ENCODE assay signal across 23 cellular contexts in the genomic region with DNA sequence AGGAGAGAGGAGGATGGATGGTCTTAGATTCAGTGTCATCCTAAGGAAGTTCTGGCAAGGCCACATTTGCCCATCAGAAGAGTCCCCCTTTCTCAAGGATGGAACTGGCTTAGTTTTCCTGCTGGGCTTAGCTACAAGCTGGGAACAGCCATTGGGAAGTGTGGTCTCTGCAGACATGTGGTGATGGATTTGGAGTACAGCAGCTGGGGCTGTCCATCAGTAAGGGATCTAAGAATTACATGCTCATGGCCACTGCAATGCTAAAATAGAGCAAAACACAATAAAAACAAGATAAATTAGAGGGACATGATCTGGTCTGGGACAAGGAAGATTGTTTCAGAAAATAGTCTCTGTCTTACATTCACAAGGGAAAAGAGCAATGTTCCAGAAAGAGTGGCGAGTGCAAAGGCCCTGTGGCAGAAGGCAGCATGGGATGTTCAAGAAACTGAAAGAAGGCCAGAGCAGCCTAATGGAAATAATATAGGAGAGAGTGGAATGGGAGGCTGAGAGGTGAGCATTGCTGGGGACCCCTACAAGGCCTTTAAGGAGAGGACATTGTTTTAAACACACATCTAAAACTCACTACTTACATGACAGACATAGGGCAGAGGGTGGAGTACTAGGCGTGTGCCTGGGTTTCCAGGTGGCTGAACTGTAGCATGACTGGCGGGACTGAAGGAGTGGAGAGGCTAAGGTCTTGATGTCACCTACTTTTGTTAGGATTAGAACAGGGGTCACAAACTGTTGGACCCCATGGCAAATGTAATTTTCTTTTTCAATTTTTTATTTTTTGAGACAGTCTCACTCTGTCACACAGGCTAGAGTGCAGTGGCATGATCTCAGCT. TPM values are rescaled to one million over a fixed set of nuclear protein-coding genes. Genes with fewer than 3 reads are reported as not detected.
A peak's percentile ranks its signal among the peaks of the same experiment; 100 is the strongest.
DNase-seq lines count a peak whose midpoint lies in the region; ATAC-seq, FAIRE-seq and TF ChIP-seq lines count a peak whose summit lies in the region.
"Had no signal": no experiment of that assay in that cellular context is flagged by ENCODE, and none has a peak within 500 bp of the region (broad histone marks: within the 10 kb centered on the region; RNA-seq: fewer than 3 reads in every experiment).

No MANE protein-coding gene starts in this region.

- H3K36me3 ChIP-seq in hepatocyte (replicated peaks; ENCODE audit: insufficient read depth, low read depth), result no peaks in the 10 kb centered on the region
- no peaks in the 10 kb centered on the region for H3K36me3 ChIP-seq in esophagus squamous epithelium

- peaks cover 31% of the 10 kb centered on the region for H3K4me1 ChIP-seq in hepatocyte (ENCODE audit: insufficient read depth)
- H3K4me1 ChIP-seq in esophagus squamous epithelium, result no peaks in the 10 kb centered on the region

- H3K79me2 ChIP-seq in hepatocyte, result no peaks in the 10 kb centered on the region

- TF ChIP-seq POLR2A in esophagus squamous epithelium (IDR thresholded peaks at IDR 0.05), result no peak

- H3K27me3 ChIP-seq in hepatocyte (no peaks in the 10 kb centered on the region), esophagus squamous epithelium (peaks cover 0 to 10% (median 0%) of the 10 kb centered on the region in 4 donors)

- H3K4me3 ChIP-seq in hepatocyte, result no peak overlapping the region
- no peak overlapping the region for H3K4me3 ChIP-seq in esophagus squamous epithelium

- peak; percentile 58 for DNase-seq in NCI-H510A treated with DMSO at 0.1 percent for 48 hours (lab: John Stamatoyannopoulos, UW)
- DNase-seq in NCI-H510A (lab: John Stamatoyannopoulos, UW), result no peak
- no peak for DNase-seq in hepatocyte (ENCODE audit: low spot score)
- DNase-seq in NAMALWA (ENCODE audit: low spot score), result no peak
- no peak for DNase-seq in esophagus squamous epithelium (lab: John Stamatoyannopoulos, UW)
- no peak for DNase-seq in RCC 7860 (ENCODE audit: low spot score)
- DNase-seq: DMS 273 treated with DMSO at 0.1 percent for 48 hours, GDM1, Karpas-422, MV-4-11, NCI-H1694, NCI-H2081, NCI-H2171 treated with DMSO at 0.1 percent for 48 hours, NCI-H526 treated with DMSO at 0.1 percent for 48 hours, OCI-M1 had no signal

- intact Hi-C loops in esophagus squamous epithelium (cut with DNase I), result no loop called here

- ATAC-seq in GM21360 (IDR thresholded peaks at IDR 0.05; ENCODE audit: unreplicated experiment), result no peak
- ATAC-seq: Right ventricle myocardium inferior had no signal

- no peak for FAIRE-seq in RCC 7860 (lab: Jason Lieb, UNC)
- FAIRE-seq: H54 had no signal

- peak overlapping the region; percentile 0 to 19 (median 18) for H3K27ac Mint-ChIP-seq in nephron
- H3K27ac Mint-ChIP-seq: CD14-positive monocyte had no signal

- WGBS in hepatocyte (ENCODE audit: low lambda C conversion rate, missing lambda C conversion rate), result 91% methylated on average over 3 of the region's 3 CpGs
- WGBS in esophagus squamous epithelium, 2 donors, result 82 to 84% methylated on average over 3 of the region's 3 CpGs

- H3K9me3 ChIP-seq in hepatocyte (ENCODE audit: low read depth) (no peaks in the 10 kb centered on the region), esophagus squamous epithelium (no peaks in the 10 kb centered on the region)

- H3K36me3 Mint-ChIP-seq in nephron (ENCODE audit: low read depth), result no peaks in the 10 kb centered on the region
- H3K36me3 Mint-ChIP-seq: CD14-positive monocyte had no signal

- H2AFZ ChIP-seq in hepatocyte, result no peak overlapping the region

- no peaks in the 10 kb centered on the region for H4K20me1 ChIP-seq in hepatocyte (ENCODE audit: insufficient read depth, poor library complexity, severe bottlenecking)

- peaks cover 13% of the 10 kb centered on the region for H3K27me3 Mint-ChIP-seq in nephron (ENCODE audit: low read depth)

- no peaks in the 10 kb centered on the region for H3K9me3 Mint-ChIP-seq in nephron

- no peak overlapping the region for H3K4me2 ChIP-seq in hepatocyte

- peaks cover 6% of the 10 kb centered on the region for H3K4me1 Mint-ChIP-seq in nephron
- H3K4me1 Mint-ChIP-seq: CD14-positive monocyte had no signal

- no peak overlapping the region for H3K4me3 Mint-ChIP-seq in nephron
- H3K4me3 Mint-ChIP-seq: CD14-positive monocyte had no signal

- H3K9me2 ChIP-seq in hepatocyte (replicated peaks; ENCODE audit: insufficient read depth), result no peaks in the 10 kb centered on the region

- H3K27ac ChIP-seq in hepatocyte (peak overlapping the region; percentile 75), esophagus squamous epithelium (no peak overlapping the region)

- TF ChIP-seq CTCF in hepatocyte (IDR thresholded peaks at IDR 0.05; ENCODE audit: poor library complexity) (no peak), nephron (IDR thresholded peaks at IDR 0.05; ENCODE audit: unreplicated experiment in 3 of 3) (no peak), esophagus squamous epithelium (IDR thresholded peaks at IDR 0.05) (no peak)

RNA-seq across cellular contexts. Expression of a gene that starts 17.0 kb away (rescaled TPM):
- total RNA-seq in hepatocyte (9.4 and 11.8 TPM in 2 replicates), esophagus squamous epithelium (1 to 10 TPM in 1 of 4 donors, under 1 TPM in 2, not detected in 1; 0.09 to 1.1 (median 0.11) TPM)
- 23.6 and 38.1 TPM in 2 replicates for polyA plus RNA-seq in hepatocyte
- total RNA-seq: A172, M059J, Right ventricle myocardium inferior, SK-MEL-5 had no signal
- polyA plus RNA-seq: CD14-positive monocyte had no signal
